16 cellular contexts compared by ENCODE assay signal in the genomic region with DNA sequence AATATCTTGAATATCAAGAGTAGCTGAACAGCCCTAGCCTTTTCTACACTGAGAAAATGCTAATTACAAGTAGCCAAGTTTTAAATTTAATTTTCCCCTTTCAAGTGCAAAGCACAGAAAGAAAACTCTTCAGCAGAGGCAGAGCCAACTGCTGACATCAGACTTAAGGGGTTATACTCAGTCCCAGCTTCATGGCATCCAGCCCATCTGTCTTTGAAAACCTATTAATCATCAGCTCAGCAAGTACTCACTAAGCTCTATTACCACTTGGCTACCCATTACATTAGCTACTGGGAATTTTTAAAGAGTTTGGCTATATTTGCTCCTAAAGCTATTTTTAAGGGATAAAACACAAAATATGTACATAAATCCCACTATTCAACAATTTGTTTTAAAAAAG.
DNase-seq lines count a peak whose midpoint lies in the region; ATAC-seq and TF ChIP-seq lines count a peak whose summit lies in the region.
"Had no signal": no experiment of that assay in that cellular context is flagged by ENCODE, and none has a peak within 500 bp of the region (broad histone marks: within the 10 kb centered on the region; RNA-seq: fewer than 3 reads in every experiment).

No MANE protein-coding gene starts in this region.

- H3K9me3 ChIP-seq in suprapubic skin = no peaks in the 10 kb centered on the region
- H3K9me3 ChIP-seq: ascending aorta, upper lobe of left lung had no signal

- H3K4me3 ChIP-seq in fibroblast of the aortic adventitia (ENCODE audit: low read depth, low read length) (no peak overlapping the region), suprapubic skin (no peak overlapping the region)
- H3K4me3 ChIP-seq: ascending aorta, upper lobe of left lung had no signal

- TF ChIP-seq EP300 in suprapubic skin (IDR thresholded peaks at IDR 0.05) = no peak

- DNase-seq in SHP77 treated with DMSO at 0.1 percent for 48 hours (lab: John Stamatoyannopoulos, UW) = peak; percentile 23
- no peak for DNase-seq in SHP77 (lab: John Stamatoyannopoulos, UW)
- DNase-seq in fibroblast of the aortic adventitia (ENCODE audit: low read depth) = peak; percentile 81
- peak; percentile 7 for DNase-seq in smooth muscle cell of the brain vasculature (ENCODE audit: low read depth, low spot score)
- DNase-seq in activated gamma-delta T cell (lab: John Stamatoyannopoulos, UW) = no peak
- DNase-seq in suprapubic skin (ENCODE audit: low spot score in 2 of 2) = no peak
- no peak for DNase-seq in NCI-H526 treated with DMSO at 0.1 percent for 48 hours (lab: John Stamatoyannopoulos, UW)
- DNase-seq: DND-41, erythroblast, natural killer cell, Right ventricle myocardium superior, upper lobe of left lung had no signal

- H3K27ac ChIP-seq in suprapubic skin = no peak overlapping the region
- H3K27ac ChIP-seq: ascending aorta, upper lobe of left lung, VCaP had no signal

- no peaks in the 10 kb centered on the region for H3K27me3 ChIP-seq in suprapubic skin
- H3K27me3 ChIP-seq: ascending aorta, upper lobe of left lung had no signal

- no peaks in the 10 kb centered on the region for H3K4me1 ChIP-seq in suprapubic skin
- H3K4me1 ChIP-seq: ascending aorta, upper lobe of left lung had no signal

- no peak for TF ChIP-seq POLR2A in suprapubic skin (IDR thresholded peaks at IDR 0.05)

- no peaks in the 10 kb centered on the region for H3K36me3 ChIP-seq in suprapubic skin
- H3K36me3 ChIP-seq: ascending aorta, upper lobe of left lung had no signal

- TF ChIP-seq CTCF in fibroblast of the aortic adventitia (IDR thresholded peaks at IDR 0.05; ENCODE audit: insufficient read depth, low read length) (no peak), suprapubic skin (IDR thresholded peaks at IDR 0.05) (no peak)

- peak; percentile 47; the same call in 2 of the 3 replicates for ATAC-seq in SK-N-SH treated with all-trans-retinoic acid at 6 μM for 48 hours
- ATAC-seq: HCT116, natural killer cell had no signal

TF ChIP-seq in SK-N-SH treated with all-trans-retinoic acid at 6 μM for 48 hours, 23 proteins besides CTCF, POLR2A, EP300 and RAD21:
- no peak for TF ChIP-seq OSR1 (CRISPR knock-in tag; IDR thresholded peaks at IDR 0.05)
TF ChIP-seq in SK-N-SH treated with all-trans-retinoic acid at 6 μM for 48 hours: peak in this region for 0.

Comparison
In these comparisons a context has a peak if more than half of its experiments do, and no peak if none do; other contexts are left out.
1. DNase-seq: peak in SHP77 treated with DMSO at 0.1 percent for 48 hours (single experiment), fibroblast of the aortic adventitia (single experiment) and smooth muscle cell of the brain vasculature (single experiment); none in SHP77 (0 of 2), activated gamma-delta T cell (single experiment), suprapubic skin (0 of 2) and NCI-H526 treated with DMSO at 0.1 percent for 48 hours (single experiment).